In the genomic region with DNA sequence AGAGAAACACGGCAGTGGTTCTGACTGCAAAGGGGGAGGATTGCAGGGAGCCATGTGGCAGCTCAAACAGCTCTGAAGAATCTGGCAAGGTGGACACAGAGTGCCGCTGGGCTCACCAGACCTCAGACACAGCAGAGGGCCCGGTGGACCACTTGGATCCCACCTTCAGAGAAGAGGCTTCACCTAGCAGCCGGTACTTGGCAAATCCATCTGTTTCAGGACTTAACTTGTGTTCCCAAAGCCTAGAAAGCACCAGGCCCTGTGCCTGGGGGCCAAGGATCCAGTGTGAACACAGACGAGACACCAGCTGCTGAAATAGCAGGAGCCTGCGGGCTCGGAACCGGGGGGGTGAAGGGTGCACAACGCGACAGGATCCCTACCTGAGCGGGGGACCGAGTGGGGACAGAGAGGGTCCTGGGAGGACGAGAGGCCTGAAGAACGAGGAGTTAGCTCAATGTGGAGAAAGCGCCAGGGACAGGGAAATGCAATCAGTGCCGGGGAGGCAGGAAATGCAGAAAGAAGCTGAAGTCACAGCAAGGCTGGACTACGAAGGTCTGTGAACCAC, we compare ENCODE assay signal across 34 cellular contexts. TPM values are rescaled to one million over a fixed set of nuclear protein-coding genes. Genes with fewer than 3 reads are reported as not detected.
"Had no signal": no experiment of that assay in that cellular context is flagged by ENCODE, and none has a peak within 500 bp of the region (broad histone marks: within the 10 kb centered on the region; RNA-seq: fewer than 3 reads in every experiment).

No MANE protein-coding gene starts in this region.

- H3K27me3 ChIP-seq: brain microvascular endothelial cell, upper lobe of right lung had no signal

- H3K36me3 ChIP-seq: brain microvascular endothelial cell, pancreas, sigmoid colon, suprapubic skin, tibial artery, upper lobe of right lung had no signal

- H3K4me3 Mint-ChIP-seq: activated CD4-positive, alpha-beta memory T cell treated with anti-CD3 and anti-CD28 coated beads for 36 hours; activated CD4-positive, alpha-beta T cell treated with anti-CD3 and anti-CD28 coated beads, Interleukin-2, amount 10 ng/mL, durations not matched to agents 24 days and 14 days; activated T-cell treated with anti-CD3 and anti-CD28 coated beads, Interleukin-2, amount 50 U/mL, for 24 hours; naive thymus-derived CD4-positive, alpha-beta T cell had no signal

- H3K27ac ChIP-seq: brain microvascular endothelial cell, coronary artery, dorsolateral prefrontal cortex, pancreas, psoas muscle, sigmoid colon, suprapubic skin, tibial artery, upper lobe of right lung, VCaP had no signal

- H3K27ac Mint-ChIP-seq: activated CD4-positive, alpha-beta memory T cell treated with anti-CD3 and anti-CD28 coated beads for 36 hours; activated CD4-positive, alpha-beta T cell treated with anti-CD3 and anti-CD28 coated beads, Interleukin-2, amount 10 ng/mL, durations not matched to agents 24 days and 14 days; activated T-cell treated with anti-CD3 and anti-CD28 coated beads, Interleukin-2, amount 50 U/mL, for 24 hours had no signal

- H3K4me1 ChIP-seq: pancreas, psoas muscle, sigmoid colon, suprapubic skin, tibial artery, upper lobe of right lung had no signal

- H3K4me1 Mint-ChIP-seq: activated CD4-positive, alpha-beta T cell treated with anti-CD3 and anti-CD28 coated beads, Interleukin-2, amount 10 ng/mL, durations not matched to agents 24 days and 14 days; naive thymus-derived CD4-positive, alpha-beta T cell had no signal

- H3K36me3 Mint-ChIP-seq: activated CD4-positive, alpha-beta memory T cell treated with anti-CD3 and anti-CD28 coated beads for 36 hours; naive thymus-derived CD4-positive, alpha-beta T cell had no signal

- H3K4me3 ChIP-seq: coronary artery, dorsolateral prefrontal cortex, pancreas, psoas muscle, sigmoid colon, suprapubic skin, tibial artery, upper lobe of right lung had no signal

- H3K9me3 Mint-ChIP-seq: activated CD4-positive, alpha-beta memory T cell treated with anti-CD3 and anti-CD28 coated beads for 36 hours; activated CD4-positive, alpha-beta T cell treated with anti-CD3 and anti-CD28 coated beads, Interleukin-2, amount 10 ng/mL, durations not matched to agents 24 days and 14 days; activated T-cell treated with anti-CD3 and anti-CD28 coated beads, Interleukin-2, amount 50 U/mL, for 24 hours; naive thymus-derived CD4-positive, alpha-beta T cell had no signal

- H3K9me3 ChIP-seq: pancreas, psoas muscle, sigmoid colon, suprapubic skin, upper lobe of right lung had no signal

- ATAC-seq: activated CD4-positive, CD25-positive, alpha-beta regulatory T cell treated with anti-CD3 and anti-CD28 coated beads, Interleukin-2, amount 50 U/mL, for 24 hours; naive thymus-derived CD4-positive, alpha-beta T cell; pancreas; psoas muscle; upper lobe of right lung had no signal

- DNase-seq: activated CD4-positive, alpha-beta memory T cell treated with anti-CD3 and anti-CD28 coated beads for 36 hours; activated CD8-positive, alpha-beta memory T cell treated with anti-CD3 and anti-CD28 coated beads, Interleukin-2, amount 50 U/mL, for 4 hours; activated gamma-delta T cell treated with Interleukin-2 at 50 U/mL for 16 hours; activated naive CD4-positive, alpha-beta T cell treated with anti-CD3 and anti-CD28 coated beads, Interleukin-2, amount 50 U/mL, for 16 hours; activated T-cell treated with anti-CD3 and anti-CD28 coated beads, Interleukin-2, amount 50 U/mL, for 24 hours; amniotic stem cell; brain microvascular endothelial cell; dorsolateral prefrontal cortex; effector memory CD4-positive, alpha-beta T cell; erythroblast; head of caudate nucleus; hippocampal formation; midbrain; naive thymus-derived CD4-positive, alpha-beta T cell; pancreas; psoas muscle; sigmoid colon; small intestine; stimulated activated CD4-positive, alpha-beta T cell treated with anti-CD3 and anti-CD28 coated beads, Interleukin-15, amount 100 ng/mL, for 24 hours; stimulated activated naive CD4-positive, alpha-beta T cell; tibial artery; upper lobe of right lung had no signal

RNA-seq across cellular contexts. Expression of gene BTNL9, which starts 44.6 kb away (rescaled TPM):
- total RNA-seq: activated CD4-positive, alpha-beta memory T cell treated with anti-CD3 and anti-CD28 coated beads for 36 hours; activated CD8-positive, alpha-beta memory T cell treated with anti-CD3 and anti-CD28 coated beads for 36 hours; astrocyte; kidney epithelial cell; T-helper 1 cell treated with Interleukin-12 subunit alpha and Interleukin-12 subunit beta and Interleukin-4 antibody, amounts not matched to agents 30 ng/mL and 1 ng/mL, for 36 hours had no signal

RNA-seq across cellular contexts. Expression of gene OR2V1, which starts 46.3 kb away (rescaled TPM):
- total RNA-seq: activated CD4-positive, alpha-beta memory T cell treated with anti-CD3 and anti-CD28 coated beads for 36 hours; activated CD4-positive, alpha-beta T cell treated with anti-CD3 and anti-CD28 coated beads, Interleukin-2, amount 10 ng/mL, durations not matched to agents 24 days and 14 days; activated CD8-positive, alpha-beta memory T cell treated with anti-CD3 and anti-CD28 coated beads for 36 hours; astrocyte; cardiac septum; cerebellum; dorsolateral prefrontal cortex; kidney epithelial cell; lower leg skin; naive thymus-derived CD4-positive, alpha-beta T cell; pancreas; psoas muscle; sigmoid colon; suprapubic skin; T-helper 1 cell treated with Interleukin-12 subunit alpha and Interleukin-12 subunit beta and Interleukin-4 antibody, amounts not matched to agents 30 ng/mL and 1 ng/mL, for 36 hours; upper lobe of right lung had no signal
